In genomic region chr17:49290690-49291326, GRCh38 we compare ENCODE assay signal across 8 cellular contexts.
DNase-seq lines count a peak whose midpoint lies in the region; ATAC-seq and TF ChIP-seq lines count a peak whose summit lies in the region.

No MANE protein-coding gene starts in this region.

- CTCF ChIA-PET in CD4-positive, alpha-beta T cell (lab: Charles Lee): interaction anchor here (0.5 to 2.4 kb wide), 5 partner anchors 24 to 110 kb away, joined by 3 to 14 read pairs (median 3); no protein-coding TSS in a partner anchor
- CTCF ChIA-PET in SK-N-SH (lab: Yijun Ruan, JAX): interaction anchor here (0.6 to 3.6 kb wide), 46 partner anchors 10 to 654 kb away, joined by 3 to 20 read pairs (median 3); partner anchors contain the start of genes PHB1 and PHOSPHO1
- CTCF ChIA-PET in activated CD4-positive, alpha-beta memory T cell treated with anti-CD3 and anti-CD28 coated beads, Interleukin-2, amount 10 ng/mL, durations not matched to agents 7 days and 5 days (lab: Charles Lee): interaction anchor here (0.5 to 3.4 kb wide), 13 partner anchors 10 to 410 kb away, joined by 3 to 20 read pairs (median 4); no protein-coding TSS in a partner anchor

- no peaks in the 10 kb centered on the region for H3K4me1 Mint-ChIP-seq in CD4-positive, alpha-beta T cell (ENCODE audit: low read depth)
- peaks cover 7% of the 10 kb centered on the region for H3K4me1 Mint-ChIP-seq in activated CD4-positive, alpha-beta memory T cell treated with anti-CD3 and anti-CD28 coated beads, Interleukin-2, amount 10 ng/mL, durations not matched to agents 7 days and 5 days

- POLR2A ChIA-PET in CD4-positive, alpha-beta T cell (lab: Charles Lee): no interaction called here
- POLR2A ChIA-PET in SK-N-SH (lab: Yijun Ruan, JAX): no interaction called here
- POLR2A ChIA-PET in activated CD4-positive, alpha-beta memory T cell treated with anti-CD3 and anti-CD28 coated beads, Interleukin-2, amount 10 ng/mL, durations not matched to agents 7 days and 5 days (lab: Charles Lee): interaction anchor here (1.1 to 1.3 kb wide), 2 partner anchors 31 to 123 kb away, joined by 3 read pairs; partner anchors contain the start of gene PHB1

- H3K27ac Mint-ChIP-seq in CD4-positive, alpha-beta T cell: no peak overlapping the region
- H3K27ac Mint-ChIP-seq in activated CD4-positive, alpha-beta memory T cell treated with anti-CD3 and anti-CD28 coated beads, Interleukin-2, amount 10 ng/mL, durations not matched to agents 7 days and 5 days: no peak overlapping the region

- H3K9me3 ChIP-seq in CD4-positive, alpha-beta T cell (ENCODE audit: control insufficient read depth, low read length): no peaks in the 10 kb centered on the region
- H3K9me3 ChIP-seq in SK-N-SH (no peaks in the 10 kb centered on the region), ovary (no peaks in the 10 kb centered on the region)

- H3K36me3 ChIP-seq in SK-N-SH (replicated peaks in 1 of 2; ENCODE audit: control insufficient read depth in 1 of 2, insufficient read depth in 2 of 2, low read length in 1 of 2) (peaks cover 17 to 41% of the 10 kb centered on the region in 2 experiments), ovary (no peaks in the 10 kb centered on the region)

- TF ChIP-seq EP300 in SK-N-SH (IDR thresholded peaks at IDR 0.05; ENCODE audit: borderline replicate concordance in 1 of 2, low read depth in 1 of 2, low read length in 1 of 2) (no peak), ovary (IDR thresholded peaks at IDR 0.05) (no peak)

- in situ Hi-C loops in GM13977 (cut with MboI; ENCODE audit: low pct_unique_long_range_greater_than_20kb, low sequenced_read_pairs, unreplicated experiment): no loop called here

- peaks cover 16% of the 10 kb centered on the region for H3K36me3 Mint-ChIP-seq in CD4-positive, alpha-beta T cell (ENCODE audit: low read depth)
- H3K36me3 Mint-ChIP-seq in activated CD4-positive, alpha-beta memory T cell treated with anti-CD3 and anti-CD28 coated beads, Interleukin-2, amount 10 ng/mL, durations not matched to agents 7 days and 5 days (ENCODE audit: low read depth): peaks cover 11% of the 10 kb centered on the region

- H3K9ac ChIP-seq in SK-N-SH: no peak overlapping the region

- no peaks in the 10 kb centered on the region for H3K79me2 ChIP-seq in SK-N-SH (ENCODE audit: insufficient read depth)

- TF ChIP-seq RAD21 in SK-N-SH (IDR thresholded peaks at IDR 0.05; ENCODE audit: low read length): peak; percentile 66

- no peaks in the 10 kb centered on the region for H3K27me3 ChIP-seq in CD4-positive, alpha-beta T cell (ENCODE audit: control insufficient read depth, insufficient read depth, low read length)
- H3K27me3 ChIP-seq in SK-N-SH (ENCODE audit: insufficient read depth) (no peaks in the 10 kb centered on the region), ovary (no peaks in the 10 kb centered on the region)

- H3F3A ChIP-seq in SK-N-SH (replicated peaks; ENCODE audit: insufficient read depth): peaks cover 29% of the 10 kb centered on the region

- intact Hi-C loops in CD4-positive, alpha-beta T cell (cut with DNase I, micrococcal nuclease): loop anchor here (2.0 to 10.0 kb wide), 3 partner anchors 59 to 616 kb away; partner anchors contain the start of gene PHOSPHO1 (in 1 of the 2)
- intact Hi-C loops in ovary (cut with DNase I): no loop called here

- no peaks in the 10 kb centered on the region for H3K9me3 Mint-ChIP-seq in CD4-positive, alpha-beta T cell
- no peaks in the 10 kb centered on the region for H3K9me3 Mint-ChIP-seq in activated CD4-positive, alpha-beta memory T cell treated with anti-CD3 and anti-CD28 coated beads, Interleukin-2, amount 10 ng/mL, durations not matched to agents 7 days and 5 days

- peak; percentile 37 for ATAC-seq in CD4-positive, alpha-beta T cell (ENCODE audit: poor library complexity)
- no peak for ATAC-seq in HG03108 (IDR thresholded peaks at IDR 0.05; ENCODE audit: unreplicated experiment)

- TF ChIP-seq CTCF in CD4-positive, alpha-beta T cell (IDR thresholded peaks at IDR 0.05): peak; percentile 49
- peak; percentile 56 for TF ChIP-seq CTCF in GM13977 (IDR thresholded peaks at IDR 0.05; ENCODE audit: extremely low read depth, insufficient read depth, missing control alignments)
- TF ChIP-seq CTCF in SK-N-SH (IDR thresholded peaks at IDR 0.05): peak; percentile 88
- TF ChIP-seq CTCF in ovary (IDR thresholded peaks at IDR 0.05): peak in 2 of 3 donors; percentile 23 to 31

- H3K4me3 ChIP-seq in SK-N-SH (ENCODE audit: low read depth in 2 of 2, low read length in 1 of 2) (no peak overlapping the region), ovary (no peak overlapping the region)

- no peak overlapping the region for H3K27ac ChIP-seq in CD4-positive, alpha-beta T cell (ENCODE audit: low read depth, low read length)
- no peak overlapping the region for H3K27ac ChIP-seq in SK-N-SH (ENCODE audit: low read depth in 2 of 2, low read length in 1 of 2)
- no peak overlapping the region for H3K27ac ChIP-seq in ovary

- H4K20me1 ChIP-seq in SK-N-SH (ENCODE audit: insufficient read depth): 0 out of 2 replicates have a peak, but pooled peaks cover 5% of the 10 kb centered on the region

- H2AFZ ChIP-seq in SK-N-SH (ENCODE audit: low read depth): no peak overlapping the region

- H3K4me3 Mint-ChIP-seq in CD4-positive, alpha-beta T cell: no peak overlapping the region
- H3K4me3 Mint-ChIP-seq in activated CD4-positive, alpha-beta memory T cell treated with anti-CD3 and anti-CD28 coated beads, Interleukin-2, amount 10 ng/mL, durations not matched to agents 7 days and 5 days: no peak overlapping the region

- no peaks in the 10 kb centered on the region for H3K27me3 Mint-ChIP-seq in CD4-positive, alpha-beta T cell
- H3K27me3 Mint-ChIP-seq in activated CD4-positive, alpha-beta memory T cell treated with anti-CD3 and anti-CD28 coated beads, Interleukin-2, amount 10 ng/mL, durations not matched to agents 7 days and 5 days: no peaks in the 10 kb centered on the region

- no peak overlapping the region for H3K4me2 ChIP-seq in SK-N-SH

- TF ChIP-seq POLR2A in erythroblast (IDR thresholded peaks at IDR 0.05; ENCODE audit: low read length) (no peak), ovary (IDR thresholded peaks at IDR 0.05) (no peak)

- peak in 1 of 10 experiments; percentile 3 for DNase-seq in CD4-positive, alpha-beta T cell
- DNase-seq in GM13977 (ENCODE audit: low spot score) (no peak), SK-N-SH (peak; percentile 50), erythroblast (lab: John Stamatoyannopoulos, UW) (peak; percentile 55 to 80), ovary (no peak), Ammon's horn (ENCODE audit: low spot score) (no peak)
- no peak for DNase-seq in activated CD4-positive, alpha-beta memory T cell treated with anti-CD3 and anti-CD28 coated beads, Interleukin-2, amount 10 ng/mL, durations not matched to agents 7 days and 5 days

- no peaks in the 10 kb centered on the region for H3K9me2 ChIP-seq in SK-N-SH

- WGBS in SK-N-SH (ENCODE audit: low lambda C conversion rate): 64% methylated on average over 4 of the region's 4 CpGs
- 46 to 54% (median 54%) methylated on average over 4 of the region's 4 CpGs for WGBS in ovary, 3 donors

- no peaks in the 10 kb centered on the region for H3K4me1 ChIP-seq in SK-N-SH (ENCODE audit: control insufficient read depth in 1 of 2, insufficient read depth in 2 of 2, low read depth in 1 of 2, low read length in 1 of 2)
- no peaks in the 10 kb centered on the region for H3K4me1 ChIP-seq in ovary (ENCODE audit: insufficient read depth)

TF ChIP-seq in SK-N-SH, 30 proteins besides CTCF, POLR2A, EP300 and RAD21:
- TF ChIP-seq MXI1 (IDR thresholded peaks at IDR 0.05; ENCODE audit: low read depth, low read length) (0 out of 2 replicates have a peak, but pooled peaks have one; percentile 16), EZH2phosphoT487 (IDR thresholded peaks at IDR 0.05; ENCODE audit: borderline replicate concordance, low read depth) (no peak), NFIC (IDR thresholded peaks at IDR 0.05; ENCODE audit: borderline replicate concordance) (no peak), SMC3 (IDR thresholded peaks at IDR 0.05; ENCODE audit: low read depth, low read length) (peak; percentile 63)

Comparison
In these comparisons a context has a peak if more than half of its experiments do, and no peak if none do; other contexts are left out.
1. DNase-seq: peak in SK-N-SH (single experiment) and erythroblast (2 of 2); none in GM13977 (single experiment), ovary (0 of 5), activated CD4-positive, alpha-beta memory T cell treated with anti-CD3 and anti-CD28 coated beads, Interleukin-2, amount 10 ng/mL, durations not matched to agents 7 days and 5 days (single experiment) and Ammon's horn (single experiment).
2. CTCF ChIP-seq: peak in every context shown above with its lines; median percentile 88 in SK-N-SH; 56 in GM13977; 49 in CD4-positive, alpha-beta T cell; 27 in ovary.
3. intact Hi-C loops: an anchor here in CD4-positive, alpha-beta T cell (2.0 to 10.0 kb wide); none called in ovary.